In genomic region chr19:15934332-15935078, GRCh38 we compare ENCODE assay signal across 8 cellular contexts. TPM values are rescaled to one million over a fixed set of nuclear protein-coding genes. Genes with fewer than 3 reads are reported as not detected.
DNase-seq lines count a peak whose midpoint lies in the region; ATAC-seq and TF ChIP-seq lines count a peak whose summit lies in the region.

A gene with protein sequence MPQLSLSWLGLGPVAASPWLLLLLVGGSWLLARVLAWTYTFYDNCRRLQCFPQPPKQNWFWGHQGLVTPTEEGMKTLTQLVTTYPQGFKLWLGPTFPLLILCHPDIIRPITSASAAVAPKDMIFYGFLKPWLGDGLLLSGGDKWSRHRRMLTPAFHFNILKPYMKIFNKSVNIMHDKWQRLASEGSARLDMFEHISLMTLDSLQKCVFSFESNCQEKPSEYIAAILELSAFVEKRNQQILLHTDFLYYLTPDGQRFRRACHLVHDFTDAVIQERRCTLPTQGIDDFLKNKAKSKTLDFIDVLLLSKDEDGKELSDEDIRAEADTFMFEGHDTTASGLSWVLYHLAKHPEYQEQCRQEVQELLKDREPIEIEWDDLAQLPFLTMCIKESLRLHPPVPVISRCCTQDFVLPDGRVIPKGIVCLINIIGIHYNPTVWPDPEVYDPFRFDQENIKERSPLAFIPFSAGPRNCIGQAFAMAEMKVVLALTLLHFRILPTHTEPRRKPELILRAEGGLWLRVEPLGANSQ (minus strand): TSS chr19:15934529. CDS start chr19:15934408, 121 bp downstream.

- H3K27ac ChIP-seq in RWPE2 (ENCODE audit: poor library complexity, severe bottlenecking) (peak within 1 kb of the TSS; percentile 55), heart left ventricle (peak within 1 kb of the TSS in 1 of 12 donors; percentile 38), substantia nigra (ENCODE audit: low read depth, low read length, poor library complexity, severe bottlenecking) (peak within 1 kb of the TSS; percentile 46)

- 38 to 62% (median 44%) methylated on average over 3 to 10 of the region's 10 CpGs for whole genome bisulfite sequencing in heart left ventricle, 4 donors

- no peak within 1 kb of the TSS for H3K4me3 ChIP-seq in RWPE2 (ENCODE audit: severe bottlenecking)
- H3K4me3 ChIP-seq in heart left ventricle, result no peak within 1 kb of the TSS

- TF ChIP-seq CTCF in RWPE2 (IDR thresholded peaks at IDR 0.05; ENCODE audit: poor library complexity, severe bottlenecking), result no peak
- TF ChIP-seq CTCF in heart left ventricle (IDR thresholded peaks at IDR 0.05), result no peak

- H3K9me3 ChIP-seq in RWPE2 (ENCODE audit: severe bottlenecking) (no peaks in the 10 kb centered on the region), heart left ventricle (peaks cover 0 to 6% (median 0%) of the 10 kb centered on the region in 12 donors)

- TF ChIP-seq POLR2A in heart left ventricle (IDR thresholded peaks at IDR 0.05), result no peak

- peak; percentile 14 for DNase-seq in NCI-H2107 (lab: John Stamatoyannopoulos, UW)
- no peak for DNase-seq in NCI-H2107 treated with DMSO at 0.1 percent for 48 hours (lab: John Stamatoyannopoulos, UW; ENCODE audit: unreplicated experiment)
- DNase-seq in RWPE2 (ENCODE audit: low spot score), result peak; percentile 86
- DNase-seq in heart left ventricle, result peak; percentile 22 to 84 (median 70)
- DNase-seq in substantia nigra (lab: John Stamatoyannopoulos, UW), result peak in 44 of 49 donors; percentile 6 to 81 (median 57)
- no peak for DNase-seq in NCI-H524 (lab: John Stamatoyannopoulos, UW)
- no peak for DNase-seq in GOT3 (lab: John Stamatoyannopoulos, UW)

- no peaks in the 10 kb centered on the region for H3K27me3 ChIP-seq in RWPE2 (ENCODE audit: insufficient read depth, poor library complexity, severe bottlenecking)
- peaks cover 0 to 68% (median 19%) of the 10 kb centered on the region in 9 donors for H3K27me3 ChIP-seq in heart left ventricle

- H3K4me1 ChIP-seq in RWPE2 (ENCODE audit: insufficient read depth, poor library complexity, severe bottlenecking) (peaks cover 11% of the 10 kb centered on the region), heart left ventricle (peaks cover 0 to 7% (median 0%) of the 10 kb centered on the region in 12 donors)

- ATAC-seq in RWPE2 (ENCODE audit: low read depth) (peak; percentile 84), heart left ventricle (peak; percentile 54 to 95 (median 76)), GM18519 (IDR thresholded peaks at IDR 0.05; ENCODE audit: low FRiP score, unreplicated experiment) (no peak)

- intact Hi-C loops in heart left ventricle (cut with DNase I), result no loop called here

- no peaks in the 10 kb centered on the region for H3K36me3 ChIP-seq in RWPE2 (ENCODE audit: low read depth)
- no peaks in the 10 kb centered on the region for H3K36me3 ChIP-seq in heart left ventricle

RNA-seq across cellular contexts. Expression of the gene that starts here (rescaled TPM):
- total RNA-seq in heart left ventricle, result 1 to 10 TPM in 2 of 9 donors, under 1 TPM in 4, not detected in 3; 0.07 to 1.6 (median 0.27) TPM
- polyA plus RNA-seq in heart left ventricle, result under 1 TPM in 1 of 2 donors, not detected in 1; 0.27 TPM

Comparison
In these comparisons a context has a peak if more than half of its experiments do, and no peak if none do; other contexts are left out.
1. DNase-seq: peak in NCI-H2107 (single experiment), RWPE2 (single experiment), heart left ventricle (5 of 5) and substantia nigra (44 of 49); none in NCI-H2107 treated with DMSO at 0.1 percent for 48 hours (single experiment), NCI-H524 (0 of 2) and GOT3 (single experiment).